10 cellular contexts compared by ENCODE assay signal in genomic region chr19:42048992-42049391, GRCh38.
DNase-seq lines count a peak whose midpoint lies in the region; ATAC-seq, FAIRE-seq and TF ChIP-seq lines count a peak whose summit lies in the region.
"Had no signal": no experiment of that assay in that cellular context is flagged by ENCODE, and none has a peak within 500 bp of the region (broad histone marks: within the 10 kb centered on the region; RNA-seq: fewer than 3 reads in every experiment).

No MANE protein-coding gene starts in this region.

- ATAC-seq in GM21447 (IDR thresholded peaks at IDR 0.05; ENCODE audit: unreplicated experiment) (no peak), GM18505 (IDR thresholded peaks at IDR 0.05; ENCODE audit: unreplicated experiment) (no peak)

- TF ChIP-seq CTCF in epithelial cell of esophagus (IDR thresholded peaks at IDR 0.05; ENCODE audit: insufficient read depth, low read depth, low read length, missing control alignments) = no peak

- TF ChIP-seq POLR2A in GM18505 (IDR thresholded peaks at IDR 0.05; ENCODE audit: borderline replicate concordance, extremely low read depth, insufficient read depth, insufficient read length) = no peak

- peak; percentile 54 for DNase-seq in DMS53 treated with DMSO at 0.1 percent for 48 hours (lab: John Stamatoyannopoulos, UW; ENCODE audit: unreplicated experiment)
- DNase-seq in RCC 7860 (ENCODE audit: low spot score) = peak; percentile 6
- peak; percentile 73 for DNase-seq in epithelial cell of esophagus (ENCODE audit: low read depth)
- no peak for DNase-seq in NCI-H146 treated with DMSO at 0.1 percent for 48 hours (lab: John Stamatoyannopoulos, UW; ENCODE audit: unreplicated experiment)
- no peak for DNase-seq in GOT3 (lab: John Stamatoyannopoulos, UW)
- DNase-seq: left ventricle myocardium inferior had no signal

- peak overlapping the region; percentile 1 for H3K4me3 ChIP-seq in epithelial cell of esophagus (ENCODE audit: low read length)
- H3K4me3 ChIP-seq: left ventricle myocardium inferior had no signal

- FAIRE-seq in A204.1 (lab: Jason Lieb, UNC) (peak; percentile 89), RCC 7860 (lab: Jason Lieb, UNC) (no peak)
- FAIRE-seq: endothelial cell of umbilical vein had no signal

Comparison
In these comparisons a context has a peak if more than half of its experiments do, and no peak if none do; other contexts are left out.
1. DNase-seq: peak in DMS53 treated with DMSO at 0.1 percent for 48 hours (single experiment), RCC 7860 (single experiment) and epithelial cell of esophagus (single experiment); none in NCI-H146 treated with DMSO at 0.1 percent for 48 hours (single experiment) and GOT3 (single experiment).